ENCODE assay signal across 6 cellular contexts in genomic region chr14:35379569-35379933, GRCh38. TPM values are rescaled to one million over a fixed set of nuclear protein-coding genes. Genes with fewer than 3 reads are reported as not detected.
A peak's percentile ranks its signal among the peaks of the same experiment; 100 is the strongest.
DNase-seq lines count a peak whose midpoint lies in the region; ATAC-seq and TF ChIP-seq lines count a peak whose summit lies in the region.
"Not testable (repeated sequence)": the region's sequence is repeated elsewhere in the genome, so short reads cannot be mapped to it uniquely, and the experiment has no call there.

No MANE protein-coding gene starts in this region.

- 75% methylated on average over 9 of the region's 9 CpGs for WGBS in prostate gland

- not testable (repeated sequence) for H3K36me3 ChIP-seq in colonic mucosa; mucosa of descending colon (ENCODE audit: low read depth); prostate gland

- H3K9ac ChIP-seq in colonic mucosa (ENCODE audit: low read depth in 2 of 2, low read length in 2 of 2): not testable (repeated sequence)

- intact Hi-C loops in colonic mucosa (cut with DNase I); Right ventricle myocardium superior (cut with DNase I); mucosa of descending colon (cut with DNase I, micrococcal nuclease); prostate gland (cut with DNase I): not testable (repeated sequence)

- not testable (repeated sequence) for H3K4me1 ChIP-seq in colonic mucosa; prostate gland (replicated peaks)
- peaks cover 20% of the 10 kb centered on the region for H3K4me1 ChIP-seq in mucosa of descending colon (ENCODE audit: low read depth)

- ATAC-seq in Right ventricle myocardium superior (ENCODE audit: poor library complexity): not testable (repeated sequence)
- ATAC-seq in mucosa of descending colon: peak; percentile 36

- H3K27me3 ChIP-seq in colonic mucosa; prostate gland (replicated peaks; ENCODE audit: insufficient read depth): not testable (repeated sequence)

- not testable (repeated sequence) for TF ChIP-seq CTCF in 22Rv1 (IDR thresholded peaks at IDR 0.05); C4-2B (conservative IDR thresholded peaks at IDR 0.05); colonic mucosa (IDR thresholded peaks at IDR 0.05); mucosa of descending colon (IDR thresholded peaks at IDR 0.05); prostate gland (IDR thresholded peaks at IDR 0.05)

- not testable (repeated sequence) for H3K4me3 ChIP-seq in colonic mucosa, mucosa of descending colon, prostate gland

- not testable (repeated sequence) for H3K9me3 ChIP-seq in colonic mucosa, mucosa of descending colon, prostate gland

- H3K27ac ChIP-seq in 22Rv1: peak overlapping the region; percentile 3; the same call in 1 of the 2 replicates
- peak overlapping the region; percentile 88 for H3K27ac ChIP-seq in C4-2B
- H3K27ac ChIP-seq in colonic mucosa: peak overlapping the region; percentile 69
- H3K27ac ChIP-seq in prostate gland: peak overlapping the region; percentile 32 to 84

- not testable (repeated sequence) for TF ChIP-seq POLR2A in prostate gland (IDR thresholded peaks at IDR 0.05)

- DNase-seq in colonic mucosa (peak; percentile 45), Right ventricle myocardium superior (peak; percentile 10), mucosa of descending colon (peak in 2 of 3 donors; percentile 56 to 59)
- not testable (repeated sequence) for DNase-seq in prostate gland (ENCODE audit: low spot score)

RNA-seq across cellular contexts. Expression of gene NFKBIA, which starts 25.0 kb away (rescaled TPM):
- total RNA-seq in colonic mucosa (100 to 1,000 TPM in 1 of 2 donors, 10 to 100 TPM in 1; 78.2 to 125 TPM), Right ventricle myocardium superior (73.3 TPM), mucosa of descending colon (100 to 1,000 TPM; 134 to 180 (median 153) TPM), prostate gland (100 to 1,000 TPM; 294 to 415 TPM)

Comparison
In these comparisons a context has a peak if more than half of its experiments do, and no peak if none do; other contexts are left out.
1. H3K27ac ChIP-seq: peak in every context shown above with its lines; median percentile 88 in C4-2B; 69 in colonic mucosa; 58 in prostate gland; 3 in 22Rv1.